19 cellular contexts compared by ENCODE assay signal in the genomic region with DNA sequence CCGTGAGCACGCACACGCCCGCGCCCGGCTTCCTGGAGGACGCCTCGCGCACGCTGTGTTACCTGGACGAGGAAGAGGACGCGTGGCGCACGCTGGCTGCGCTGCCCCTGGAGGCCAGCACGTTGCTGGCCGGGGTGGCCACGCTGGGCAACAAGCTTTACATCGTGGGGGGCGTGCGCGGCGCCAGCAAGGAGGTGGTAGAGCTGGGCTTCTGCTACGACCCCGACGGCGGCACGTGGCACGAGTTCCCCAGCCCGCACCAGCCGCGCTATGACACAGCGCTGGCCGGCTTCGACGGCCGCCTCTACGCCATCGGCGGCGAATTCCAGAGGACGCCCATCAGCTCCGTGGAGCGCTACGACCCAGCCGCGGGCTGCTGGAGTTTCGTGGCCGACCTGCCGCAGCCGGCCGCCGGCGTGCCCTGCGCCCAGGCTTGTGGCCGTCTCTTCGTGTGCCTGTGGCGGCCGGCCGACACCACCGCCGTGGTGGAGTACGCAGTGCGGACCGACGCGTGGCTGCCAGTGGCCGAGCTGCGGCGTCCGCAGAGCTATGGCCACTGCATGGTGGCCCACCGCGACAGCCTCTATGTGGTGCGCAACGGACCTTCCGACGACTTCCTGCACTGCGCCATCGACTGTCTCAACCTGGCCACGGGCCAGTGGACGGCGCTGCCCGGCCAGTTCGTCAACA. TPM values are rescaled to one million over a fixed set of nuclear protein-coding genes. Genes with fewer than 3 reads are reported as not detected.
DNase-seq lines count a peak whose midpoint lies in the region; ATAC-seq and TF ChIP-seq lines count a peak whose summit lies in the region.
"Had no signal": no experiment of that assay in that cellular context is flagged by ENCODE, and none has a peak within 500 bp of the region (broad histone marks: within the 10 kb centered on the region; RNA-seq: fewer than 3 reads in every experiment).

No MANE protein-coding gene starts in this region.

- no peak for TF ChIP-seq POLR2A in heart left ventricle (IDR thresholded peaks at IDR 0.05)
- TF ChIP-seq POLR2A in esophagus squamous epithelium (IDR thresholded peaks at IDR 0.05), result no peak

- H3K4me1 ChIP-seq in heart left ventricle (peaks cover 2 to 74% (median 29%) of the 10 kb centered on the region in 12 donors), ascending aorta (peaks cover 20 to 44% of the 10 kb centered on the region in 2 donors), tibial artery (peaks cover 4 to 76% (median 40%) of the 10 kb centered on the region in 4 donors), esophagus squamous epithelium (peaks cover 2 to 38% (median 3%) of the 10 kb centered on the region in 3 donors)
- peaks cover 0 to 9% of the 10 kb centered on the region in 2 donors for H3K4me1 ChIP-seq in naive thymus-derived CD4-positive, alpha-beta T cell (ENCODE audit: control insufficient read depth in 2 of 2, insufficient read depth in 2 of 2, low read length in 2 of 2)

- WGBS in heart left ventricle, 4 donors, result 61 to 75% (median 65%) methylated on average over 46 to 85 of the region's 85 CpGs
- WGBS in esophagus squamous epithelium, 2 donors, result 45 to 73% methylated on average over 8 to 23 of the region's 85 CpGs

- H3K9me3 ChIP-seq in heart left ventricle, result no peaks in the 10 kb centered on the region
- H3K9me3 ChIP-seq in ascending aorta, result no peaks in the 10 kb centered on the region
- H3K9me3 ChIP-seq in naive thymus-derived CD4-positive, alpha-beta T cell (ENCODE audit: control insufficient read depth in 2 of 3, low read length in 3 of 3), result no peaks in the 10 kb centered on the region
- no peaks in the 10 kb centered on the region for H3K9me3 ChIP-seq in tibial artery
- H3K9me3 ChIP-seq in esophagus squamous epithelium, result no peaks in the 10 kb centered on the region
- H3K9me3 ChIP-seq: stomach, upper lobe of right lung had no signal

- CTCF ChIA-PET in naive thymus-derived CD4-positive, alpha-beta T cell (lab: Charles Lee), result interaction anchor here (0.9 kb wide), 1 partner anchor 8 kb away, joined by 3 read pairs; no protein-coding TSS in a partner anchor

- H3K4me3 ChIP-seq in heart left ventricle, result peak overlapping the region in 5 of 12 donors; percentile 2 to 26 (median 16)
- H3K4me3 ChIP-seq in ascending aorta, result peak overlapping the region in 1 of 2 donors; percentile 38
- H3K4me3 ChIP-seq in naive thymus-derived CD4-positive, alpha-beta T cell (ENCODE audit: low read length), result no peak overlapping the region
- H3K4me3 ChIP-seq in tibial artery, result peak overlapping the region in 1 of 2 donors; percentile 0
- H3K4me3 ChIP-seq in esophagus squamous epithelium, result peak overlapping the region in 1 of 4 donors; percentile 28
- H3K4me3 ChIP-seq: SK-N-MC, upper lobe of right lung had no signal

- H3K27me3 Mint-ChIP-seq in naive thymus-derived CD4-positive, alpha-beta T cell, result peaks cover 16 to 30% (median 27%) of the 10 kb centered on the region in 5 donors

- H3K27ac Mint-ChIP-seq in naive thymus-derived CD4-positive, alpha-beta T cell, result peak overlapping the region in 1 of 9 donors; percentile 74
- H3K27ac Mint-ChIP-seq: T-helper 17 cell had no signal

- peaks cover 0 to 20% (median 0%) of the 10 kb centered on the region in 9 donors for H3K27me3 ChIP-seq in heart left ventricle
- H3K27me3 ChIP-seq in ascending aorta, result no peaks in the 10 kb centered on the region
- no peaks in the 10 kb centered on the region for H3K27me3 ChIP-seq in naive thymus-derived CD4-positive, alpha-beta T cell (ENCODE audit: control insufficient read depth in 2 of 2, insufficient read depth in 2 of 2, low read length in 2 of 2)
- no peaks in the 10 kb centered on the region for H3K27me3 ChIP-seq in tibial artery
- peaks cover 0 to 19% (median 0%) of the 10 kb centered on the region in 4 donors for H3K27me3 ChIP-seq in esophagus squamous epithelium
- H3K27me3 ChIP-seq: upper lobe of right lung had no signal

- peaks cover 0 to 3% (median 0%) of the 10 kb centered on the region in 5 donors for H3K36me3 Mint-ChIP-seq in naive thymus-derived CD4-positive, alpha-beta T cell

- no peaks in the 10 kb centered on the region for H3K36me3 ChIP-seq in heart left ventricle
- no peaks in the 10 kb centered on the region for H3K36me3 ChIP-seq in ascending aorta
- H3K36me3 ChIP-seq in naive thymus-derived CD4-positive, alpha-beta T cell (ENCODE audit: control insufficient read depth in 2 of 3, insufficient read depth in 3 of 3, low read length in 3 of 3), result no peaks in the 10 kb centered on the region
- H3K36me3 ChIP-seq in tibial artery, result no peaks in the 10 kb centered on the region
- no peaks in the 10 kb centered on the region for H3K36me3 ChIP-seq in esophagus squamous epithelium
- H3K36me3 ChIP-seq: stomach, upper lobe of right lung had no signal

- TF ChIP-seq CTCF in heart left ventricle (IDR thresholded peaks at IDR 0.05), result no peak
- TF ChIP-seq CTCF in ascending aorta (IDR thresholded peaks at IDR 0.05), result no peak
- TF ChIP-seq CTCF in tibial artery (IDR thresholded peaks at IDR 0.05), result no peak
- no peak for TF ChIP-seq CTCF in esophagus squamous epithelium (IDR thresholded peaks at IDR 0.05)

- H3K4me3 Mint-ChIP-seq in naive thymus-derived CD4-positive, alpha-beta T cell, result peak overlapping the region in 7 of 10 donors; percentile 11 to 80 (median 52)
- H3K4me3 Mint-ChIP-seq: T-helper 17 cell had no signal

- ATAC-seq in heart left ventricle, result peak in 1 of 4 donors; percentile 4
- no peak for ATAC-seq in Right ventricle myocardium superior (ENCODE audit: poor library complexity)
- no peak for ATAC-seq in naive thymus-derived CD4-positive, alpha-beta T cell
- ATAC-seq in HG03460 (IDR thresholded peaks at IDR 0.05; ENCODE audit: unreplicated experiment), result no peak

- H3K27ac ChIP-seq in heart left ventricle, result peak overlapping the region in 8 of 12 donors; percentile 57 to 86 (median 76)
- H3K27ac ChIP-seq in ascending aorta, result peak overlapping the region; percentile 69 to 81
- no peak overlapping the region for H3K27ac ChIP-seq in naive thymus-derived CD4-positive, alpha-beta T cell (ENCODE audit: low read depth, low read length)
- H3K27ac ChIP-seq in tibial artery, result peak overlapping the region; percentile 75 to 95
- no peak overlapping the region for H3K27ac ChIP-seq in esophagus squamous epithelium
- H3K27ac ChIP-seq: SK-N-MC, stomach, upper lobe of right lung, VCaP had no signal

- POLR2A ChIA-PET in naive thymus-derived CD4-positive, alpha-beta T cell (lab: Charles Lee), result no interaction called here

- H3K9me3 Mint-ChIP-seq in naive thymus-derived CD4-positive, alpha-beta T cell, result no peaks in the 10 kb centered on the region

- peak in 1 of 5 donors; percentile 51 for DNase-seq in heart left ventricle
- no peak for DNase-seq in Right ventricle myocardium superior
- no peak for DNase-seq in ascending aorta (ENCODE audit: low spot score in 2 of 2)
- DNase-seq in naive thymus-derived CD4-positive, alpha-beta T cell, result no peak
- DNase-seq in tibial artery, result no peak
- no peak for DNase-seq in esophagus squamous epithelium (lab: John Stamatoyannopoulos, UW)
- no peak for DNase-seq in COR-L47 (lab: John Stamatoyannopoulos, UW)
- DNase-seq: cortex of kidney; KG1; NCI-H2171; NK-92 treated with Interleukin-12 subunit alpha and Interleukin-12 subunit beta, amount 100 ng/mL, for 24 hours had no signal

- intact Hi-C loops in heart left ventricle (cut with DNase I), result loop anchor here in 1 of 10 donors (2.0 kb wide), 1 partner anchor 47 kb away; no protein-coding TSS in a partner anchor
- intact Hi-C loops in Right ventricle myocardium superior (cut with DNase I), result no loop called here
- intact Hi-C loops in ascending aorta (cut with DNase I), result no loop called here
- intact Hi-C loops in naive thymus-derived CD4-positive, alpha-beta T cell (cut with micrococcal nuclease), result no loop called here
- intact Hi-C loops in tibial artery (cut with DNase I; ENCODE audit: low total_unique reads), result no loop called here
- intact Hi-C loops in esophagus squamous epithelium (cut with DNase I), result no loop called here

- H3K4me1 Mint-ChIP-seq in naive thymus-derived CD4-positive, alpha-beta T cell, result peaks cover 9 to 20% (median 14%) of the 10 kb centered on the region in 7 donors

RNA-seq across cellular contexts. Expression of gene KBTBD13, which starts 0.9 kb away (rescaled TPM):
- total RNA-seq in heart left ventricle (10 to 100 TPM in 1 of 9 donors, 1 to 10 TPM in 8; 3.2 to 11.8 (median 4.2) TPM), Right ventricle myocardium superior (9.4 TPM), ascending aorta (0.21 TPM), esophagus squamous epithelium (not detected)
- 1 to 10 TPM in 1 of 2 donors, under 1 TPM in 1; 0.78 to 9.0 TPM for polyA plus RNA-seq in heart left ventricle
- not detected for total RNA-seq in naive thymus-derived CD4-positive, alpha-beta T cell
- not detected for polyA plus RNA-seq in naive thymus-derived CD4-positive, alpha-beta T cell
- total RNA-seq: bronchial epithelial cell, renal cortical epithelial cell, T-helper 17 cell, upper lobe of right lung had no signal
- polyA plus RNA-seq: stomach had no signal

RNA-seq across cellular contexts. Expression of gene RASL12, which starts 9.6 kb away (rescaled TPM):
- total RNA-seq in heart left ventricle (10 to 100 TPM in 7 of 9 donors, 1 to 10 TPM in 2; 8.3 to 35.0 (median 12.2) TPM), Right ventricle myocardium superior (19.7 TPM), ascending aorta (187 TPM), esophagus squamous epithelium (10 to 100 TPM in 2 of 4 donors, 1 to 10 TPM in 2; 2.8 to 32.4 (median 8.9) TPM)
- 10 to 100 TPM; 13.3 to 13.7 TPM for polyA plus RNA-seq in heart left ventricle
- total RNA-seq in naive thymus-derived CD4-positive, alpha-beta T cell, result not detected
- not detected for polyA plus RNA-seq in naive thymus-derived CD4-positive, alpha-beta T cell
- total RNA-seq: bronchial epithelial cell, renal cortical epithelial cell, T-helper 17 cell had no signal

RNA-seq across cellular contexts. Expression of gene SLC51B, which starts 32.2 kb away (rescaled TPM):
- total RNA-seq in heart left ventricle, result not detected
- polyA plus RNA-seq in heart left ventricle, result under 1 TPM in 1 of 2 donors, not detected in 1; 0.08 TPM
- not detected for total RNA-seq in Right ventricle myocardium superior
- total RNA-seq in ascending aorta, result not detected
- not detected for total RNA-seq in naive thymus-derived CD4-positive, alpha-beta T cell
- polyA plus RNA-seq in naive thymus-derived CD4-positive, alpha-beta T cell, result not detected
- not detected for total RNA-seq in esophagus squamous epithelium
- total RNA-seq: bronchial epithelial cell, T-helper 17 cell had no signal

RNA-seq across cellular contexts. Expression of gene UBAP1L, which starts 37.6 kb away (rescaled TPM):
- total RNA-seq in heart left ventricle, result 1 to 10 TPM in 7 of 9 donors, under 1 TPM in 2; 0.93 to 2.2 (median 1.3) TPM
- 1 to 10 TPM in 1 of 2 donors, under 1 TPM in 1; 0.51 to 1.8 TPM for polyA plus RNA-seq in heart left ventricle
- total RNA-seq in Right ventricle myocardium superior, result 1.6 TPM
- 10.9 TPM for total RNA-seq in ascending aorta
- total RNA-seq in naive thymus-derived CD4-positive, alpha-beta T cell, result 10 to 100 TPM in 4 of 5 experiments, 1 to 10 TPM in 1; 6.4 to 17.1 (median 13.5) TPM
- polyA plus RNA-seq in naive thymus-derived CD4-positive, alpha-beta T cell, result under 1 TPM; 0.09 to 0.20 TPM
- 1 to 10 TPM; 1.6 to 6.3 (median 2.0) TPM for total RNA-seq in esophagus squamous epithelium

RNA-seq across cellular contexts. Expression of gene MTFMT, which starts 48.0 kb away (rescaled TPM):
- total RNA-seq in heart left ventricle (10 to 100 TPM; 14.3 to 41.0 (median 20.5) TPM), Right ventricle myocardium superior (17.3 TPM), ascending aorta (54.7 TPM), esophagus squamous epithelium (10 to 100 TPM; 12.8 to 21.0 (median 17.8) TPM)
- 10 to 100 TPM in 1 of 2 donors, 1 to 10 TPM in 1; 6.0 to 14.4 TPM for polyA plus RNA-seq in heart left ventricle
- 10 to 100 TPM in 4 of 5 experiments, 1 to 10 TPM in 1; 7.1 to 24.8 (median 12.7) TPM for total RNA-seq in naive thymus-derived CD4-positive, alpha-beta T cell
- 10 to 100 TPM; 19.7 to 21.5 TPM for polyA plus RNA-seq in naive thymus-derived CD4-positive, alpha-beta T cell

Comparison
In these comparisons a context has a peak if more than half of its experiments do, and no peak if none do; other contexts are left out.
1. H3K27ac ChIP-seq: peak in heart left ventricle (8 of 12), ascending aorta (2 of 2) and tibial artery (2 of 2); none in naive thymus-derived CD4-positive, alpha-beta T cell (single experiment) and esophagus squamous epithelium (0 of 4).